ENCODE assay signal across 8 cellular contexts in genomic region chr21:15729346-15729673, GRCh38. TPM values are rescaled to one million over a fixed set of nuclear protein-coding genes. Genes with fewer than 3 reads are reported as not detected.
A peak's percentile ranks its signal among the peaks of the same experiment; 100 is the strongest.
DNase-seq lines count a peak whose midpoint lies in the region; ATAC-seq, FAIRE-seq and TF ChIP-seq lines count a peak whose summit lies in the region.

No MANE protein-coding gene starts in this region.

- no peak for DNase-seq in CD4-positive, CD25-positive, alpha-beta regulatory T cell
- DNase-seq in OCI-LY7 (ENCODE audit: low spot score) (no peak), neuronal stem cell (ENCODE audit: low spot score) (no peak), D721Med (ENCODE audit: insufficient read length, low spot score) (no peak), globus pallidus (ENCODE audit: low spot score) (no peak), COLO668 (lab: John Stamatoyannopoulos, UW; ENCODE audit: unreplicated experiment) (no peak)
- no peak for DNase-seq in stimulated activated CD4-positive, alpha-beta T cell treated with anti-CD3 and anti-CD28 coated beads, Interleukin-4, amount 100 ng/mL, for 1 hour

- peak overlapping the region; percentile 55 for H3K27ac ChIP-seq in CD4-positive, CD25-positive, alpha-beta regulatory T cell (ENCODE audit: insufficient read depth, low read length, poor library complexity, severe bottlenecking)
- H3K27ac ChIP-seq in OCI-LY7 (ENCODE audit: low read depth, low read length, poor library complexity, severe bottlenecking) (no peak overlapping the region), neuronal stem cell (replicated peaks; ENCODE audit: low read length) (no peak overlapping the region)

- no peaks in the 10 kb centered on the region for H4K20me1 ChIP-seq in OCI-LY7 (ENCODE audit: insufficient read depth, low read length)

- H3K4me2 ChIP-seq in OCI-LY7 (ENCODE audit: low read length) (peak overlapping the region; percentile 80), neuronal stem cell (ENCODE audit: insufficient read depth, low read length, poor library complexity, severe bottlenecking) (no peak overlapping the region)

- BruUV-seq in OCI-LY7 (replicated peaks; lab: Mats Ljungman, UMichigan) = no TSS peak

- no peak overlapping the region for H3K14ac ChIP-seq in neuronal stem cell (ENCODE audit: low read length)

- H2BK120ac ChIP-seq in neuronal stem cell (ENCODE audit: low read depth, low read length) = no peak overlapping the region

- no peaks in the 10 kb centered on the region for H3K9me3 ChIP-seq in CD4-positive, CD25-positive, alpha-beta regulatory T cell (ENCODE audit: control insufficient read depth in 2 of 2, low read length in 2 of 2)
- no peaks in the 10 kb centered on the region for H3K9me3 ChIP-seq in OCI-LY7 (ENCODE audit: low read length)
- H3K9me3 ChIP-seq in neuronal stem cell (replicated peaks in 1 of 2; ENCODE audit: control insufficient read depth in 2 of 2, insufficient read depth in 1 of 2, low read depth in 1 of 2, low read length in 2 of 2) = no peaks in the 10 kb centered on the region

- H2BK15ac ChIP-seq in neuronal stem cell (ENCODE audit: low read length) = no peak overlapping the region

- no peak overlapping the region for H2AK5ac ChIP-seq in neuronal stem cell (ENCODE audit: low read depth, low read length)

- peaks cover 12% of the 10 kb centered on the region for H3K27me3 ChIP-seq in CD4-positive, CD25-positive, alpha-beta regulatory T cell (ENCODE audit: control insufficient read depth, insufficient read depth, low read length)
- peaks cover 0 to 47% (median 0%) of the 10 kb centered on the region in 3 experiments for H3K27me3 ChIP-seq in neuronal stem cell (ENCODE audit: control insufficient read depth in 3 of 3, insufficient read depth in 3 of 3, low read depth in 1 of 3, low read length in 3 of 3)

- TF ChIP-seq CTCF in OCI-LY7 (conservative IDR thresholded peaks at IDR 0.05; ENCODE audit: low read length) (no peak), D721Med (IDR thresholded peaks at IDR 0.05; ENCODE audit: insufficient read depth, missing control alignments) (no peak)

- H2BK12ac ChIP-seq in neuronal stem cell (ENCODE audit: low read length) = no peak overlapping the region

- H3K4me3 Mint-ChIP-seq in CD4-positive, CD25-positive, alpha-beta regulatory T cell = peak overlapping the region; percentile 87 to 96 (median 88)

- intact Hi-C loops in OCI-LY7 (cut with micrococcal nuclease; ENCODE audit: unreplicated experiment) = loop anchor here (2.0 kb wide), 1 partner anchor 1347 kb away; the partner anchor contains the start of gene HSPA13

- peak overlapping the region; percentile 24 for H3K9ac ChIP-seq in neuronal stem cell (ENCODE audit: low read depth, low read length, poor library complexity)

- H3K9me3 Mint-ChIP-seq in CD4-positive, CD25-positive, alpha-beta regulatory T cell = no peaks in the 10 kb centered on the region

- H3K27me3 Mint-ChIP-seq in CD4-positive, CD25-positive, alpha-beta regulatory T cell = peaks cover 45% of the 10 kb centered on the region

- H3K4me1 Mint-ChIP-seq in CD4-positive, CD25-positive, alpha-beta regulatory T cell = peaks cover 13 to 39% (median 28%) of the 10 kb centered on the region in 4 donors

- H3K18ac ChIP-seq in neuronal stem cell (ENCODE audit: low read length) = peak overlapping the region; percentile 38

- H3K79me2 ChIP-seq in OCI-LY7 (ENCODE audit: insufficient read depth, low read depth, low read length) = peaks cover 37% of the 10 kb centered on the region

- CTCF ChIA-PET in OCI-LY7 (lab: Charles Lee; ENCODE audit: unreplicated experiment) = no interaction called here

- peaks cover 35% of the 10 kb centered on the region for H3K4me1 ChIP-seq in CD4-positive, CD25-positive, alpha-beta regulatory T cell (ENCODE audit: control insufficient read depth, insufficient read depth, low read length, poor library complexity, severe bottlenecking)
- peaks cover 14% of the 10 kb centered on the region for H3K4me1 ChIP-seq in OCI-LY7 (ENCODE audit: insufficient read depth, low read length, poor library complexity, severe bottlenecking)
- peaks cover 0 to 8% of the 10 kb centered on the region in 2 donors for H3K4me1 ChIP-seq in neuronal stem cell (ENCODE audit: control insufficient read depth in 2 of 2, insufficient read depth in 1 of 2, low read depth in 1 of 2, low read length in 2 of 2)

- H4K91ac ChIP-seq in neuronal stem cell (ENCODE audit: low read depth, low read length, poor library complexity) = no peak overlapping the region

- H3K36me3 Mint-ChIP-seq in CD4-positive, CD25-positive, alpha-beta regulatory T cell = no peaks in the 10 kb centered on the region

- H3K9me2 ChIP-seq in OCI-LY7 (ENCODE audit: insufficient read depth, low read length) = no peaks in the 10 kb centered on the region

- H3K23ac ChIP-seq in neuronal stem cell (ENCODE audit: low read depth, low read length, poor library complexity) = peak overlapping the region; percentile 17

- ATAC-seq in CD4-positive, CD25-positive, alpha-beta regulatory T cell (ENCODE audit: low read depth in 2 of 2) = no peak

- POLR2A ChIA-PET in OCI-LY7 (lab: Charles Lee) = interaction anchor here (1.3 kb wide), 1 partner anchor 35 kb away, joined by 7 read pairs; no protein-coding TSS in a partner anchor

- H3K36me3 ChIP-seq in CD4-positive, CD25-positive, alpha-beta regulatory T cell (ENCODE audit: control insufficient read depth, insufficient read depth, low read length) = no peaks in the 10 kb centered on the region
- H3K36me3 ChIP-seq in OCI-LY7 (ENCODE audit: insufficient read depth, low read length) (no peaks in the 10 kb centered on the region), neuronal stem cell (replicated peaks in 1 of 2; ENCODE audit: control insufficient read depth in 2 of 2, insufficient read depth in 2 of 2, low read length in 2 of 2) (no peaks in the 10 kb centered on the region)

- H4K8ac ChIP-seq in neuronal stem cell (ENCODE audit: low read depth, low read length) = no peak overlapping the region

- H3K4ac ChIP-seq in neuronal stem cell (ENCODE audit: low read length) = no peak overlapping the region

- no peak overlapping the region for H2BK5ac ChIP-seq in neuronal stem cell (ENCODE audit: low read length)

- H3K79me1 ChIP-seq in neuronal stem cell (ENCODE audit: low read depth, low read length) = peaks cover 1% of the 10 kb centered on the region

- peak overlapping the region; percentile 69 for H3K4me3 ChIP-seq in CD4-positive, CD25-positive, alpha-beta regulatory T cell (ENCODE audit: low read depth, low read length)
- H3K4me3 ChIP-seq in OCI-LY7 (ENCODE audit: low read depth, low read length, poor library complexity, severe bottlenecking) = peak overlapping the region; percentile 86
- H3K4me3 ChIP-seq in neuronal stem cell (ENCODE audit: low read length in 2 of 2) = peak overlapping the region; percentile 70 to 91

- FAIRE-seq in endometrium (lab: Jason Lieb, UNC) = peak; percentile 51
- no peak for FAIRE-seq in D721Med (lab: Jason Lieb, UNC)

- H2AFZ ChIP-seq in OCI-LY7 (ENCODE audit: low read length) = no peak overlapping the region; the same call in 1 of the 2 replicates
- peak overlapping the region; percentile 92 for H2AFZ ChIP-seq in neuronal stem cell (ENCODE audit: low read length)

- peak overlapping the region; percentile 13 to 80 (median 60) for H3K27ac Mint-ChIP-seq in CD4-positive, CD25-positive, alpha-beta regulatory T cell

- WGBS in neuronal stem cell (ENCODE audit: extremely low coverage in 2 of 2, insufficient read length in 2 of 2, insufficient replicate concordance in 1 of 2), 2 donors = no CpG with 5 or more reads among the region's 11 CpGs

RNA-seq across cellular contexts. Expression of gene USP25, which starts 0.5 kb away (rescaled TPM):
- total RNA-seq in CD4-positive, CD25-positive, alpha-beta regulatory T cell = 64.6 TPM
- 10 to 100 TPM in 2 of 4 donors, 1 to 10 TPM in 2; 6.6 to 12.9 (median 9.6) TPM for polyA plus RNA-seq in CD4-positive, CD25-positive, alpha-beta regulatory T cell
- 25.1 and 27.6 TPM in 2 replicates for total RNA-seq in OCI-LY7 (2014; rRNA removed; shearing (Covaris generic))
- 28.1 and 38.1 TPM in 2 replicates for total RNA-seq in OCI-LY7 (2022)
- 11.9 TPM for polyA plus RNA-seq in neuronal stem cell (2013, experiment 1 of 2)
- 11.7 TPM for polyA plus RNA-seq in neuronal stem cell (2013, experiment 2 of 2)
